Comparison of ENCODE assay signal across 8 cellular contexts in the genomic region with DNA sequence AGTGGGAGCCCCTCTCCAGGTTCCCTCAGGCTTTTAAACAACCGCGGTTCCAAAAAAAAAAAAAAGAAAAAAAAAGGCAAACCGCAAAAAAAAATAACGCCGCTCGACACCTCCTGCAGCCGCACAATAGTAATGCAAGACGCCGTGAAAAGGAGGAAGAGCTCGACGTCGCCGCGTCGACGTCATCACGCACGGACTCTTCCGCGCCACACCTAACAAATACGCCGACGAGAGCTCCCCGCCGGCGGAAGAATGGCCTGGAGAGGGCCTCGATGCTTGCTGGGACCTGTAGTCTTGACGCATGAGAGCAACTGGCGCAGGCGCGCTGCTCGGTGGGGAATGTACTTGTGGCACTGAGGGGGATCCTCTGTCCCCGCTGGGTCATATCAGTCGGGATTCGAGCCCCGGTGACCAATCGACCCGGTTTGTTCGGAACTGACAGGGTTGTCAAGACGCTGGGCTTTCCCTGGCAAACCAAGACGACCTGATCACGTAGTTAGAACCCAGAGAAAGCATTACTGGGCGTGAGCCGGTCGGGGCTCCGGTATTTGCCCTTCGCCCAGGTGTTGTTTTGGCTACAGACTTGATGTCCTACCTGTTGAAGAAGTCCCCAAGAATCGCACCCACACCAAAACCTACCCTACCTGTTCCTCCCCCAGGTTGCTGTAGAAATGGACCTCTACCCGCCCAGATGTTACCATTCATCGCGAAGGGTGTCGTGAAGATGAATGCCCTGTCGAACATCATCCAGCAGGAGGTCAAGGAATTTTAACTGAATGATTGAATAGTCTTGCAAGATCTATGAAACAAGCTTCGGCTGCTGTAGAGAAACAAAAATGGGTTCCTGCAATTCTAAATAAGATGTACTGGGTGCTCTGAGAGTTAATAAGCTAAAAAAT. TPM values are rescaled to one million over a fixed set of nuclear protein-coding genes. Genes with fewer than 3 reads are reported as not detected.
DNase-seq lines count a peak whose midpoint lies in the region; ATAC-seq lines count a peak whose summit lies in the region.

A gene (minus strand): TSS at position 131 of the 899 bp plus-strand sequence. CDS start 166 bp downstream, outside the sequence.

- peaks cover 21% of the 10 kb centered on the region for H3K4me1 ChIP-seq in BLaER1

- H3K4me1 Mint-ChIP-seq in activated CD4-positive, alpha-beta T cell treated with anti-CD3 and anti-CD28 coated beads, Interleukin-2, amount 10 ng/mL, durations not matched to agents 7 days and 5 days = peaks cover 30% of the 10 kb centered on the region

- ATAC-seq in HG03469 (IDR thresholded peaks at IDR 0.05; ENCODE audit: unreplicated experiment) = peak; percentile 98

- peak within 1 kb of the TSS; percentile 83 for H3K4me3 Mint-ChIP-seq in activated CD4-positive, alpha-beta T cell treated with anti-CD3 and anti-CD28 coated beads, Interleukin-2, amount 10 ng/mL, durations not matched to agents 7 days and 5 days

- H3K9me3 Mint-ChIP-seq in activated CD4-positive, alpha-beta T cell treated with anti-CD3 and anti-CD28 coated beads, Interleukin-2, amount 10 ng/mL, durations not matched to agents 7 days and 5 days = no peaks in the 10 kb centered on the region

- peak within 1 kb of the TSS; percentile 98 for H3K27ac Mint-ChIP-seq in activated CD4-positive, alpha-beta T cell treated with anti-CD3 and anti-CD28 coated beads, Interleukin-2, amount 10 ng/mL, durations not matched to agents 7 days and 5 days

- H3K27me3 Mint-ChIP-seq in activated CD4-positive, alpha-beta T cell treated with anti-CD3 and anti-CD28 coated beads, Interleukin-2, amount 10 ng/mL, durations not matched to agents 7 days and 5 days = peaks cover 3% of the 10 kb centered on the region

- H3K9ac ChIP-seq in BLaER1 = peak within 1 kb of the TSS; percentile 88

- POLR2A ChIA-PET in activated CD4-positive, alpha-beta T cell treated with anti-CD3 and anti-CD28 coated beads, Interleukin-2, amount 10 ng/mL, durations not matched to agents 7 days and 5 days (lab: Charles Lee) = interaction anchor here (0.6 to 0.8 kb wide), 5 partner anchors 64 to 1632 kb away, joined by 3 to 6 read pairs (median 4); a partner anchor contains a TSS

- H3K9me3 ChIP-seq in BLaER1 = no peaks in the 10 kb centered on the region

- peak within 1 kb of the TSS; percentile 97 for H3K4me2 ChIP-seq in BLaER1

- H3K27me3 ChIP-seq in BLaER1 = no peaks in the 10 kb centered on the region

- CTCF ChIA-PET in activated CD4-positive, alpha-beta T cell treated with anti-CD3 and anti-CD28 coated beads, Interleukin-2, amount 10 ng/mL, durations not matched to agents 7 days and 5 days (lab: Charles Lee) = interaction anchor here (0.5 to 1.7 kb wide), 30 partner anchors 8 to 1573 kb away, joined by 3 to 19 read pairs (median 4); no protein-coding TSS in a partner anchor

- peak; percentile 76 for DNase-seq in GM19240 (ENCODE audit: insufficient read length, low spot score)
- peak; percentile 96 for DNase-seq in NCI-H526 treated with DMSO at 0.1 percent for 48 hours (lab: John Stamatoyannopoulos, UW)
- DNase-seq in activated CD4-positive, alpha-beta T cell treated with anti-CD3 and anti-CD28 coated beads, Interleukin-2, amount 10 ng/mL, durations not matched to agents 7 days and 5 days = peak; percentile 97
- DNase-seq in cortex of kidney (lab: John Stamatoyannopoulos, UW) = peak; percentile 53
- peak; percentile 100 for DNase-seq in left kidney (ENCODE audit: low read depth, low spot score)
- peak; percentile 94 for DNase-seq in stimulated activated CD4-positive, alpha-beta T cell treated with anti-CD3 and anti-CD28 coated beads, Interleukin-2, amount 100 ng/mL, for 4 hours (ENCODE audit: low read depth)

- H4K20me1 ChIP-seq in BLaER1 = no peaks in the 10 kb centered on the region

- H3K36me3 ChIP-seq in BLaER1 = no peaks in the 10 kb centered on the region; the same call in 1 of the 2 replicates

- peak within 1 kb of the TSS; percentile 90 for H3K27ac ChIP-seq in BLaER1

- peak within 1 kb of the TSS; percentile 78 for H3K4me3 ChIP-seq in BLaER1

- peaks cover 2% of the 10 kb centered on the region for H3K36me3 Mint-ChIP-seq in activated CD4-positive, alpha-beta T cell treated with anti-CD3 and anti-CD28 coated beads, Interleukin-2, amount 10 ng/mL, durations not matched to agents 7 days and 5 days (ENCODE audit: low read depth)

RNA-seq across cellular contexts. Expression of the gene that starts here (rescaled TPM):
- total RNA-seq in activated CD4-positive, alpha-beta T cell treated with anti-CD3 and anti-CD28 coated beads, Interleukin-2, amount 10 ng/mL, durations not matched to agents 7 days and 5 days = 10 to 100 TPM; 10.0 to 12.8 TPM

Comparison
In these comparisons a context has a peak if more than half of its experiments do, and no peak if none do; other contexts are left out.
1. Peak in every context shown above with its lines: DNase-seq, ATAC-seq, H3K4me3 ChIP-seq and H3K27ac ChIP-seq.